25 cellular contexts compared by ENCODE assay signal in the genomic region with DNA sequence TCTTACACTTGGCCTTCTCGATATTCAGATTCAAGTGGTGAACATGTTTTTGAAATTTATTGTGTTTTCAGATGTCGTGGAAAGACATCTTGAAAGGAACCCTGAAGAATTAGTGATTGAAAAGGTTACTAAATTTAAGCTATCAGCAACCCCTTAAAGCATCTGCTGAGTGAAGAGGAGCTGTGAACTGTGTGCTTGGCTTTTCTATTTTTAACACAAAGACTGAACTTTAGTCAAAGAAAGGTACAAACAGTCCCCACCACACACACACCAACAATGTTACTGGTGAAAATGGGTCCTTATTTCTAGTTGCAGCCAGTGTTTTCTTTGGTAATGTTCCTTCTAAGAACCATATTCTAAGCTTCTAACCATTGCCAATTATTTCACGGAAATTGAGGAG.
"Had no signal": no experiment of that assay in that cellular context is flagged by ENCODE, and none has a peak within 500 bp of the region (broad histone marks: within the 10 kb centered on the region; RNA-seq: fewer than 3 reads in every experiment).

No MANE protein-coding gene starts in this region.

- H3K27ac ChIP-seq: KMS-11, PC-9, RWPE1 had no signal

- H3K9ac ChIP-seq: KMS-11 had no signal

- DNase-seq: activated CD4-positive, alpha-beta T cell treated with anti-CD3 and anti-CD28 coated beads, Interleukin-2, amount 10 ng/mL, durations not matched to agents 24 days and 14 days; activated CD4-positive, alpha-beta T cell treated with anti-CD3 and anti-CD28 coated beads, Interleukin-2, amount 50 U/mL, for 4 hours; activated CD8-positive, alpha-beta T cell treated with anti-CD3 and anti-CD28 coated beads for 36 hours; activated effector memory CD4-positive, alpha-beta T cell treated with anti-CD3 and anti-CD28 coated beads, Interleukin-2, amount 50 U/mL, for 16 hours; activated naive CD4-positive, alpha-beta T cell; activated naive CD4-positive, alpha-beta T cell treated with anti-CD3 and anti-CD28 coated beads, Interleukin-2, amount 50 U/mL, for 16 hours; activated naive CD8-positive, alpha-beta T cell treated with anti-CD3 and anti-CD28 coated beads for 36 hours; activated T-cell treated with anti-CD3 and anti-CD28 coated beads, Interleukin-2, amount 50 U/mL, for 1 hour; activated T-cell treated with anti-CD3 and anti-CD28 coated beads, Interleukin-2, amount 50 U/mL, for 72 hours; amniotic stem cell; aorta; caudate nucleus; MM.1S; MV-4-11; NCI-H1092; NCI-H1436 treated with DMSO at 0.1 percent for 48 hours; NCI-H1694 treated with DMSO at 0.1 percent for 48 hours; NCI-H2029; NCI-H345; PC-9; T1000 had no signal

- H3K4me3 ChIP-seq: PC-9 had no signal

- H3K4me2 ChIP-seq: KMS-11, PC-9 had no signal

- H2AFZ ChIP-seq: PC-9 had no signal

- ATAC-seq: activated CD8-positive, alpha-beta T cell treated with anti-CD3 and anti-CD28 coated beads for 36 hours; activated T-cell treated with anti-CD3 and anti-CD28 coated beads, Interleukin-2, amount 50 U/mL, for 72 hours; activated T-helper 17 cell treated with anti-CD3 and anti-CD28 coated beads, Interleukin-2, amount 50 U/mL, for 72 hours; Right ventricle myocardium inferior had no signal
